In the genomic region with DNA sequence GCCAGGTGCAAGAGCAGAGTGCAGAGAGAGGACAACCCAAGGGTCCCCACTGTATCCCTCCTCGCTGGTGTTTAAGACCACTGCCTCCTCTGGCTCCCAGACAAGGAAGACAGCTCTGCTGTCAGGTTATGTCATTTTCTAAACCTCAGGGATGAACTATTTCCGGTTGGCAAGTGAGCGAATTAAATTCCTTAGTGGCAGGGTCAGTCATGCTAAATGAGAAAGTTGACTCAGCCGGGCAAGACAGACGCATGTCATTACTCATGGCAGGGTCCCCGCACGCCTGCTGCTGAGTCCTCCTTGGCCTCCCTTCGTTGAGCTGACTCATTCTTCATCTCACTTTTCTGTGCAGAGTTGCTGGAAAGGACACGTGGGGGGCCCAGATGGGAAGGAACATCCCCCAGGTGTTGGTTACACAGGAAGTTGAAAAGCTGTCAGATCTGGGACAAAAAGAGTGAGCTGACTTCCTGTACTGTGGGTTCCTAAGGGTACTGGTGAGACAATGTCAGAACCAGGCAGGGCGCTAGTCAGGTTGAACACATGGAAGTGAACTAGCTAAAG, we compare ENCODE assay signal across 9 cellular contexts. TPM values are rescaled to one million over a fixed set of nuclear protein-coding genes. Genes with fewer than 3 reads are reported as not detected.
DNase-seq lines count a peak whose midpoint lies in the region; ATAC-seq and TF ChIP-seq lines count a peak whose summit lies in the region.
"Had no signal": no experiment of that assay in that cellular context is flagged by ENCODE, and none has a peak within 500 bp of the region (broad histone marks: within the 10 kb centered on the region; RNA-seq: fewer than 3 reads in every experiment).

No MANE protein-coding gene starts in this region.

- no peak for ATAC-seq in GM23338
- ATAC-seq in HG03045 (IDR thresholded peaks at IDR 0.05; ENCODE audit: unreplicated experiment): no peak
- no peak for ATAC-seq in GM18505 (IDR thresholded peaks at IDR 0.05; ENCODE audit: unreplicated experiment)

- H3K27ac Mint-ChIP-seq in GM23338: no peak overlapping the region

- H3K9me3 ChIP-seq in SU-DHL-6 (ENCODE audit: insufficient read depth, low read length): no peaks in the 10 kb centered on the region
- no peaks in the 10 kb centered on the region for H3K9me3 ChIP-seq in smooth muscle cell (replicated peaks; ENCODE audit: low read depth)

- TF ChIP-seq CTCF in GM23338 (conservative IDR thresholded peaks at IDR 0.05; ENCODE audit: low read depth in 2 of 2) (no peak), SU-DHL-6 (IDR thresholded peaks at IDR 0.05; ENCODE audit: insufficient read depth, low read length, poor library complexity, severe bottlenecking) (no peak), smooth muscle cell (IDR thresholded peaks at IDR 0.05; ENCODE audit: borderline replicate concordance, insufficient read depth, poor library complexity, severe bottlenecking) (no peak)

- H3K4me1 Mint-ChIP-seq in GM23338: no peaks in the 10 kb centered on the region

- H3K4me3 ChIP-seq in GM23338 (no peak overlapping the region), SU-DHL-6 (ENCODE audit: insufficient read depth, low read length, poor library complexity, severe bottlenecking) (no peak overlapping the region), smooth muscle cell (no peak overlapping the region), H7 (ENCODE audit: insufficient read depth, low read depth, low read length) (no peak overlapping the region)

- no peaks in the 10 kb centered on the region for H3K79me2 ChIP-seq in GM23338 (replicated peaks; ENCODE audit: insufficient read depth)
- H3K79me2 ChIP-seq in SU-DHL-6 (ENCODE audit: insufficient read depth, low read length): no peaks in the 10 kb centered on the region
- no peaks in the 10 kb centered on the region for H3K79me2 ChIP-seq in smooth muscle cell (ENCODE audit: low read depth)

- H3F3A ChIP-seq in GM23338 (replicated peaks; ENCODE audit: low read depth) (no peaks in the 10 kb centered on the region), SU-DHL-6 (ENCODE audit: insufficient read depth) (no peaks in the 10 kb centered on the region), smooth muscle cell (ENCODE audit: low read depth) (no peaks in the 10 kb centered on the region)

- H3K4me2 ChIP-seq in GM23338 (no peak overlapping the region), SU-DHL-6 (ENCODE audit: low read depth, low read length, poor library complexity, severe bottlenecking) (no peak overlapping the region), smooth muscle cell (no peak overlapping the region)

- H3K27ac ChIP-seq in GM23338 (ENCODE audit: low read depth): no peak overlapping the region
- no peak overlapping the region for H3K27ac ChIP-seq in SU-DHL-6 (ENCODE audit: low read depth, low read length)
- peak overlapping the region; percentile 36 for H3K27ac ChIP-seq in smooth muscle cell (ENCODE audit: low read depth)

- DNase-seq in GM23338 (ENCODE audit: low spot score) (no peak), smooth muscle cell (lab: John Stamatoyannopoulos, UW; ENCODE audit: unreplicated experiment) (no peak), H7 (no peak), NCI-H1436 treated with DMSO at 0.1 percent for 48 hours (lab: John Stamatoyannopoulos, UW) (no peak)
- peak; percentile 42 for DNase-seq in activated naive CD8-positive, alpha-beta T cell treated with anti-CD3 and anti-CD28 coated beads, Interleukin-2, amount 50 U/mL, for 16 hours (ENCODE audit: low read depth, low spot score)

- TF ChIP-seq POLR2A in GM18505 (IDR thresholded peaks at IDR 0.05; ENCODE audit: borderline replicate concordance, extremely low read depth, insufficient read depth, insufficient read length): no peak

- no peaks in the 10 kb centered on the region for H3K27me3 Mint-ChIP-seq in GM23338 (ENCODE audit: insufficient read depth, low read depth, poor library complexity)

- whole genome bisulfite sequencing in smooth muscle cell (ENCODE audit: low lambda C conversion rate): 51% methylated on average over 10 of the region's 10 CpGs

- H2AFZ ChIP-seq in GM23338 (peak overlapping the region; percentile 59), SU-DHL-6 (ENCODE audit: low read depth, low read length, severe bottlenecking) (peak overlapping the region; percentile 21), smooth muscle cell (ENCODE audit: low read depth) (no peak overlapping the region)

- H3K4me1 ChIP-seq in GM23338 (ENCODE audit: insufficient read depth) (no peaks in the 10 kb centered on the region), smooth muscle cell (ENCODE audit: low read depth) (no peaks in the 10 kb centered on the region)

- H3K9ac ChIP-seq in SU-DHL-6 (ENCODE audit: low read length) (no peak overlapping the region), smooth muscle cell (ENCODE audit: low read depth) (no peak overlapping the region)

- no peaks in the 10 kb centered on the region for H3K27me3 ChIP-seq in GM23338 (ENCODE audit: insufficient read depth)
- H3K27me3 ChIP-seq in SU-DHL-6 (ENCODE audit: low read length): no peaks in the 10 kb centered on the region
- no peaks in the 10 kb centered on the region for H3K27me3 ChIP-seq in smooth muscle cell (ENCODE audit: low read depth)
- H3K27me3 ChIP-seq in H7 (ENCODE audit: control insufficient read depth, insufficient read depth, low read length): no peaks in the 10 kb centered on the region

- H3K36me3 Mint-ChIP-seq in GM23338 (ENCODE audit: low read depth): no peaks in the 10 kb centered on the region

- H4K20me1 ChIP-seq in GM23338 (replicated peaks; ENCODE audit: insufficient read depth) (no peaks in the 10 kb centered on the region), SU-DHL-6 (ENCODE audit: low read depth, low read length) (no peaks in the 10 kb centered on the region), smooth muscle cell (ENCODE audit: low read depth) (no peaks in the 10 kb centered on the region)

- H3K36me3 ChIP-seq in GM23338 (ENCODE audit: insufficient read depth) (no peaks in the 10 kb centered on the region), SU-DHL-6 (ENCODE audit: low read length) (no peaks in the 10 kb centered on the region), smooth muscle cell (ENCODE audit: low read depth) (no peaks in the 10 kb centered on the region), H7 (replicated peaks; ENCODE audit: control insufficient read depth, insufficient read depth, low read length) (no peaks in the 10 kb centered on the region)

- peaks cover 2% of the 10 kb centered on the region; the same call in 1 of the 3 replicates for H3K9me3 Mint-ChIP-seq in GM23338

- H3K9me2 ChIP-seq in GM23338 (ENCODE audit: insufficient read depth) (0 out of 2 replicates have a peak, but pooled peaks cover 3% of the 10 kb centered on the region), SU-DHL-6 (replicated peaks; ENCODE audit: insufficient read depth, low read length) (no peaks in the 10 kb centered on the region)

- no peak overlapping the region for H3K4me3 Mint-ChIP-seq in GM23338

TF ChIP-seq in GM23338, 12 proteins besides CTCF, POLR2A, EP300 and RAD21 (continues in another document):
- TF ChIP-seq ZNF331 (CRISPR knock-in tag; IDR thresholded peaks at IDR 0.05; ENCODE audit: low read depth) (no peak), ZNF114 (CRISPR knock-in tag; IDR thresholded peaks at IDR 0.05) (no peak)

RNA-seq across cellular contexts. Expression of a gene that starts 47.1 kb away (rescaled TPM):
- not detected in 2 replicates for total RNA-seq in GM23338 (2014; rRNA removed; shearing (Covaris generic))
- not detected in 2 replicates for polyA plus RNA-seq in GM23338 (2016; fragmentation: Nextera tagmentation; extraction: Ambion mirVana)
- total RNA-seq in smooth muscle cell: not detected in 2 replicates
- polyA plus RNA-seq in smooth muscle cell: not detected in 2 replicates
- total RNA-seq in H7 (2014; rRNA removed; shearing (Covaris generic)): not detected in 2 replicates
- total RNA-seq: T-helper 2 cell treated with Interferon-gamma antibody and Interleukin-4, amounts not matched to agents 100 ng/mL and 5 ng/mL, for 36 hours had no signal
